ENCODE assay signal across 16 cellular contexts in genomic region chr18:25327631-25328030, GRCh38. TPM values are rescaled to one million over a fixed set of nuclear protein-coding genes. Genes with fewer than 3 reads are reported as not detected.
A peak's percentile ranks its signal among the peaks of the same experiment; 100 is the strongest.
DNase-seq lines count a peak whose midpoint lies in the region; FAIRE-seq and TF ChIP-seq lines count a peak whose summit lies in the region.
"Had no signal": no experiment of that assay in that cellular context is flagged by ENCODE, and none has a peak within 500 bp of the region (broad histone marks: within the 10 kb centered on the region; RNA-seq: fewer than 3 reads in every experiment).

No MANE protein-coding gene starts in this region.

- no peak overlapping the region for H3K27ac ChIP-seq in coronary artery
- peak overlapping the region; percentile 38 for H3K27ac ChIP-seq in hepatocyte
- peak overlapping the region; percentile 8 for H3K27ac ChIP-seq in subcutaneous abdominal adipose tissue (ENCODE audit: low read depth, low read length)
- no peak overlapping the region for H3K27ac ChIP-seq in WERI-Rb-1
- H3K27ac ChIP-seq: A549; BLaER1 treated with 17β-estradiol and CSF1 and Interleukin-3, amounts not matched to agents 10 nM and 100 nM had no signal

- no peak overlapping the region for H2AFZ ChIP-seq in Loucy (ENCODE audit: low read length)
- no peak overlapping the region for H2AFZ ChIP-seq in hepatocyte

- H3K36me3 ChIP-seq in Loucy (ENCODE audit: insufficient read depth, low read length), result no peaks in the 10 kb centered on the region
- H3K36me3 ChIP-seq in hepatocyte (replicated peaks; ENCODE audit: insufficient read depth, low read depth), result no peaks in the 10 kb centered on the region
- no peaks in the 10 kb centered on the region for H3K36me3 ChIP-seq in subcutaneous abdominal adipose tissue (ENCODE audit: control insufficient read depth in 5 of 5, insufficient read depth in 5 of 5, low read length in 5 of 5)
- H3K36me3 ChIP-seq in WERI-Rb-1, result no peaks in the 10 kb centered on the region
- H3K36me3 ChIP-seq: BLaER1 treated with 17β-estradiol and CSF1 and Interleukin-3, amounts not matched to agents 10 nM and 100 nM had no signal

- H3K9me3 ChIP-seq in Loucy (ENCODE audit: insufficient read depth, low read depth, low read length), result no peaks in the 10 kb centered on the region
- H3K9me3 ChIP-seq in hepatocyte (ENCODE audit: low read depth), result no peaks in the 10 kb centered on the region
- no peaks in the 10 kb centered on the region for H3K9me3 ChIP-seq in subcutaneous abdominal adipose tissue (ENCODE audit: control insufficient read depth in 5 of 5, low read length in 5 of 5)
- H3K9me3 ChIP-seq in WERI-Rb-1 (ENCODE audit: severe bottlenecking), result no peaks in the 10 kb centered on the region
- H3K9me3 ChIP-seq: A549; BLaER1 treated with 17β-estradiol and CSF1 and Interleukin-3, amounts not matched to agents 10 nM and 100 nM had no signal

- H3K79me2 ChIP-seq in Loucy (ENCODE audit: insufficient read depth, low read length) (peaks cover 82% of the 10 kb centered on the region), hepatocyte (peaks cover 4% of the 10 kb centered on the region)

- H3K4me2 ChIP-seq in Loucy (ENCODE audit: low read depth, low read length, poor library complexity, severe bottlenecking), result peak overlapping the region; percentile 60
- peak overlapping the region; percentile 48 for H3K4me2 ChIP-seq in hepatocyte
- H3K4me2 ChIP-seq: A549; BLaER1 treated with 17β-estradiol and CSF1 and Interleukin-3, amounts not matched to agents 10 nM and 100 nM had no signal

- H3K27me3 ChIP-seq in Loucy (ENCODE audit: insufficient read depth, low read length, poor library complexity, severe bottlenecking), result no peaks in the 10 kb centered on the region
- H3K27me3 ChIP-seq in hepatocyte, result no peaks in the 10 kb centered on the region
- no peaks in the 10 kb centered on the region for H3K27me3 ChIP-seq in subcutaneous abdominal adipose tissue (ENCODE audit: control insufficient read depth in 5 of 5, insufficient read depth in 4 of 5, low read length in 5 of 5)
- H3K27me3 ChIP-seq in WERI-Rb-1 (ENCODE audit: insufficient read depth, low read depth, severe bottlenecking), result peaks cover 9% of the 10 kb centered on the region
- H3K27me3 ChIP-seq: BLaER1 treated with 17β-estradiol and CSF1 and Interleukin-3, amounts not matched to agents 10 nM and 100 nM had no signal

- 56% methylated on average over 10 of the region's 10 CpGs for WGBS in hepatocyte (ENCODE audit: low lambda C conversion rate, missing lambda C conversion rate)

- H3K9ac ChIP-seq in Loucy (ENCODE audit: low read depth, low read length, poor library complexity, severe bottlenecking), result no peak overlapping the region
- peak overlapping the region in 1 of 5 donors; percentile 32 for H3K9ac ChIP-seq in subcutaneous abdominal adipose tissue (ENCODE audit: low read length in 5 of 5)
- H3K9ac ChIP-seq: BLaER1 treated with 17β-estradiol and CSF1 and Interleukin-3, amounts not matched to agents 10 nM and 100 nM had no signal

- H3K9me2 ChIP-seq in Loucy (replicated peaks; ENCODE audit: low read depth, low read length) (no peaks in the 10 kb centered on the region), hepatocyte (replicated peaks; ENCODE audit: insufficient read depth) (no peaks in the 10 kb centered on the region)

- DNase-seq in coronary artery (ENCODE audit: low spot score), result no peak
- no peak for DNase-seq in hepatocyte (ENCODE audit: low spot score)
- DNase-seq in D721Med (ENCODE audit: insufficient read length, low spot score), result no peak
- DNase-seq in WERI-Rb-1, result no peak
- no peak for DNase-seq in NCI-H146 treated with DMSO at 0.1 percent for 48 hours (lab: John Stamatoyannopoulos, UW; ENCODE audit: unreplicated experiment)
- DNase-seq: GDM1, MV-4-11, NCI-H1417 treated with DMSO at 0.1 percent for 48 hours, NCI-H2029 treated with DMSO at 0.1 percent for 48 hours, NCI-H510A, NCI-H774 had no signal

- H4K20me1 ChIP-seq in Loucy (ENCODE audit: insufficient read depth, low read length, poor library complexity, severe bottlenecking) (peaks cover 5% of the 10 kb centered on the region), hepatocyte (ENCODE audit: insufficient read depth, poor library complexity, severe bottlenecking) (no peaks in the 10 kb centered on the region)
- H4K20me1 ChIP-seq: BLaER1 treated with 17β-estradiol and CSF1 and Interleukin-3, amounts not matched to agents 10 nM and 100 nM had no signal

- FAIRE-seq in D721Med (lab: Jason Lieb, UNC), result no peak
- FAIRE-seq: A549, GM12878 had no signal

- H3K4me1 ChIP-seq in Loucy (ENCODE audit: insufficient read depth, low read length, poor library complexity, severe bottlenecking) (peaks cover 53% of the 10 kb centered on the region), hepatocyte (ENCODE audit: insufficient read depth) (no peaks in the 10 kb centered on the region), subcutaneous abdominal adipose tissue (ENCODE audit: control insufficient read depth in 5 of 5, insufficient read depth in 5 of 5, low read length in 5 of 5) (peaks cover 1 to 54% (median 38%) of the 10 kb centered on the region in 5 donors)
- H3K4me1 ChIP-seq: A549; BLaER1 treated with 17β-estradiol and CSF1 and Interleukin-3, amounts not matched to agents 10 nM and 100 nM had no signal

- H3K4me3 ChIP-seq in Loucy (ENCODE audit: low read length, poor library complexity, severe bottlenecking), result peak overlapping the region; percentile 34
- H3K4me3 ChIP-seq in coronary artery, result peak overlapping the region; percentile 40
- H3K4me3 ChIP-seq in hepatocyte, result no peak overlapping the region
- peak overlapping the region in 3 of 5 donors; percentile 13 to 23 (median 14) for H3K4me3 ChIP-seq in subcutaneous abdominal adipose tissue (ENCODE audit: low read depth in 1 of 5, low read length in 5 of 5)
- H3K4me3 ChIP-seq in WERI-Rb-1 (ENCODE audit: low read depth, low read length), result no peak overlapping the region
- H3K4me3 ChIP-seq: A549; BLaER1 treated with 17β-estradiol and CSF1 and Interleukin-3, amounts not matched to agents 10 nM and 100 nM; GM12878 had no signal

- 0 out of 2 replicates have a peak, but pooled peaks cover 4% of the 10 kb centered on the region for H3F3A ChIP-seq in Loucy (ENCODE audit: low read depth)

- TF ChIP-seq CTCF in Loucy (conservative IDR thresholded peaks at IDR 0.05; ENCODE audit: low read length), result no peak
- no peak for TF ChIP-seq CTCF in coronary artery (IDR thresholded peaks at IDR 0.05)
- TF ChIP-seq CTCF in hepatocyte (IDR thresholded peaks at IDR 0.05; ENCODE audit: poor library complexity), result no peak
- no peak for TF ChIP-seq CTCF in D721Med (IDR thresholded peaks at IDR 0.05; ENCODE audit: insufficient read depth, missing control alignments)
- TF ChIP-seq CTCF in WERI-Rb-1 (IDR thresholded peaks at IDR 0.05; ENCODE audit: low read depth, low read length), result no peak

RNA-seq across cellular contexts. Expression of gene ZNF521, which starts 24.3 kb away (rescaled TPM):
- 13.3 and 16.3 TPM in 2 replicates for total RNA-seq in hepatocyte
- polyA plus RNA-seq in hepatocyte, result 9.0 and 11.1 TPM in 2 replicates
- polyA plus RNA-seq: A549 had no signal

Comparison
In these comparisons a context has a peak if more than half of its experiments do, and no peak if none do; other contexts are left out.
1. H3K4me3 ChIP-seq: peak in Loucy (single experiment), coronary artery (single experiment) and subcutaneous abdominal adipose tissue (3 of 5); none in hepatocyte (single experiment) and WERI-Rb-1 (single experiment).
2. H3K27ac ChIP-seq: peak in hepatocyte (single experiment) and subcutaneous abdominal adipose tissue (single experiment); none in coronary artery (0 of 2) and WERI-Rb-1 (single experiment).